Comparison of ENCODE assay signal across 20 cellular contexts in the genomic region with DNA sequence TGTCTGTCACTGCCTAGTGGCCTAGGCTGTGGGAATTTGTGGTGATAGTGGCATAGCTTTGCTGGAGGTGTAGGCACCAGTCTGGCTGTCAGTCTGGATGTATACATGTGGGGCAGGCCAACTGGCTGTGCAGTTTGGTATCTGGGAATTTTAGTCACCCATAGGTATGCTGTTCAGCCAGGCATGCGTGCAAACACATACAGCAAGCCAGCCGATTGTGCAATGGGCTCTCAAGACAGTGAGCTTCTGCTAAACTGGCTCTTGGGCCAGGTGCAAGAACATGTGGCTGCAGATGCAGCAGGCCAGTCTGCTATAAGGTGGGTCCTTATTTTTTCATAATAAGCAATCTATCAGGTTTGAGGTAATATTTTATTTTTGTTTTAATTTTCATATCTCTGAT.
DNase-seq lines count a peak whose midpoint lies in the region; ATAC-seq, FAIRE-seq and TF ChIP-seq lines count a peak whose summit lies in the region.
"Had no signal": no experiment of that assay in that cellular context is flagged by ENCODE, and none has a peak within 500 bp of the region (broad histone marks: within the 10 kb centered on the region; RNA-seq: fewer than 3 reads in every experiment).

No MANE protein-coding gene starts in this region.

- no peaks in the 10 kb centered on the region for H3K4me1 Mint-ChIP-seq in GM23338

- H3K9me2 ChIP-seq in GM23338 (ENCODE audit: insufficient read depth): peaks cover 15% of the 10 kb centered on the region

- H3K36me3 ChIP-seq in GM23338 (ENCODE audit: insufficient read depth): no peaks in the 10 kb centered on the region

- no peak for FAIRE-seq in RCC 7860 (lab: Jason Lieb, UNC)
- FAIRE-seq: A204.1, D721Med, G401.6, GM12892, HTR-8/SVneo had no signal

- H3F3A ChIP-seq in GM23338 (replicated peaks; ENCODE audit: low read depth): no peaks in the 10 kb centered on the region

- 88 to 89% methylated on average over 2 of the region's 2 CpGs for WGBS in lower leg skin, 2 donors

- peak overlapping the region; percentile 36; the same call in 1 of the 2 replicates for H3K27ac Mint-ChIP-seq in GM23338
- H3K27ac Mint-ChIP-seq: CD4-positive, alpha-beta T cell; HFFc6 had no signal

- no peaks in the 10 kb centered on the region for H3K27me3 Mint-ChIP-seq in GM23338 (ENCODE audit: insufficient read depth, low read depth, poor library complexity)
- H3K27me3 Mint-ChIP-seq: CD4-positive, alpha-beta T cell had no signal

- no peaks in the 10 kb centered on the region for H3K79me2 ChIP-seq in GM23338 (replicated peaks; ENCODE audit: insufficient read depth)

- intact Hi-C loops in lower leg skin (cut with DNase I; ENCODE audit: low total_unique reads): no loop called here

- H3K36me3 Mint-ChIP-seq in GM23338 (ENCODE audit: low read depth): no peaks in the 10 kb centered on the region

- no peaks in the 10 kb centered on the region for H3K4me1 ChIP-seq in GM23338 (ENCODE audit: insufficient read depth)
- H3K4me1 ChIP-seq: Caco-2 had no signal

- peaks cover 3% of the 10 kb centered on the region; the same call in 2 of the 3 replicates for H3K9me3 Mint-ChIP-seq in GM23338
- H3K9me3 Mint-ChIP-seq: HFFc6 had no signal

- DNase-seq in GM23338 (ENCODE audit: low spot score) (no peak), RCC 7860 (ENCODE audit: low spot score) (peak; percentile 1), epithelial cell of esophagus (ENCODE audit: low read depth) (peak; percentile 74), hepatic stellate cell (ENCODE audit: low spot score) (no peak), GDM1 (lab: John Stamatoyannopoulos, UW) (no peak), lower leg skin (ENCODE audit: low spot score in 2 of 2) (no peak)
- DNase-seq: ACHN; AML-193; Caco-2; CD4-positive, alpha-beta T cell; GOT3; H7; HFFc6 had no signal

- no peaks in the 10 kb centered on the region for H4K20me1 ChIP-seq in GM23338 (replicated peaks; ENCODE audit: insufficient read depth)

- H3K4me3 ChIP-seq in GM23338 (no peak overlapping the region), epithelial cell of esophagus (ENCODE audit: low read length) (no peak overlapping the region), lower leg skin (ENCODE audit: low read depth, poor library complexity, severe bottlenecking) (no peak overlapping the region)

- H3K4me3 Mint-ChIP-seq in GM23338: no peak overlapping the region
- H3K4me3 Mint-ChIP-seq: CD4-positive, alpha-beta T cell; HFFc6 had no signal

- no peak overlapping the region for H3K27ac ChIP-seq in GM23338 (ENCODE audit: low read depth)
- H3K27ac ChIP-seq: C4-2B had no signal

- no peak for ATAC-seq in GM23338
- ATAC-seq: HCT116 had no signal

- no peak overlapping the region for H3K4me2 ChIP-seq in GM23338

- H2AFZ ChIP-seq in GM23338: no peak overlapping the region

- TF ChIP-seq CTCF in GM23338 (conservative IDR thresholded peaks at IDR 0.05; ENCODE audit: low read depth in 2 of 2) (no peak), epithelial cell of esophagus (IDR thresholded peaks at IDR 0.05; ENCODE audit: insufficient read depth, low read depth, low read length, missing control alignments) (no peak), lower leg skin (IDR thresholded peaks at IDR 0.05) (no peak)

- H3K27me3 ChIP-seq in GM23338 (ENCODE audit: insufficient read depth): no peaks in the 10 kb centered on the region

- no peak for TF ChIP-seq POLR2A in lower leg skin (IDR thresholded peaks at IDR 0.05)

TF ChIP-seq in GM23338, 12 proteins besides CTCF, POLR2A, EP300 and RAD21 (continues in another document):
- TF ChIP-seq EZH2phosphoT487 (IDR thresholded peaks at IDR 0.05; ENCODE audit: unreplicated experiment) (no peak), ZNF331 (CRISPR knock-in tag; IDR thresholded peaks at IDR 0.05; ENCODE audit: low read depth) (no peak), CREB1 (CRISPR knock-in tag; IDR thresholded peaks at IDR 0.05; ENCODE audit: low read depth) (no peak), NANOG (IDR thresholded peaks at IDR 0.05; ENCODE audit: borderline replicate concordance) (no peak), JUNB (IDR thresholded peaks at IDR 0.05; ENCODE audit: unreplicated experiment) (no peak), EZH2 (IDR thresholded peaks at IDR 0.05; ENCODE audit: low read depth, unreplicated experiment) (no peak), POLR2AphosphoS5 (IDR thresholded peaks at IDR 0.05; ENCODE audit: low read depth) (no peak)
- TF ChIP-seq, protein P1, sequence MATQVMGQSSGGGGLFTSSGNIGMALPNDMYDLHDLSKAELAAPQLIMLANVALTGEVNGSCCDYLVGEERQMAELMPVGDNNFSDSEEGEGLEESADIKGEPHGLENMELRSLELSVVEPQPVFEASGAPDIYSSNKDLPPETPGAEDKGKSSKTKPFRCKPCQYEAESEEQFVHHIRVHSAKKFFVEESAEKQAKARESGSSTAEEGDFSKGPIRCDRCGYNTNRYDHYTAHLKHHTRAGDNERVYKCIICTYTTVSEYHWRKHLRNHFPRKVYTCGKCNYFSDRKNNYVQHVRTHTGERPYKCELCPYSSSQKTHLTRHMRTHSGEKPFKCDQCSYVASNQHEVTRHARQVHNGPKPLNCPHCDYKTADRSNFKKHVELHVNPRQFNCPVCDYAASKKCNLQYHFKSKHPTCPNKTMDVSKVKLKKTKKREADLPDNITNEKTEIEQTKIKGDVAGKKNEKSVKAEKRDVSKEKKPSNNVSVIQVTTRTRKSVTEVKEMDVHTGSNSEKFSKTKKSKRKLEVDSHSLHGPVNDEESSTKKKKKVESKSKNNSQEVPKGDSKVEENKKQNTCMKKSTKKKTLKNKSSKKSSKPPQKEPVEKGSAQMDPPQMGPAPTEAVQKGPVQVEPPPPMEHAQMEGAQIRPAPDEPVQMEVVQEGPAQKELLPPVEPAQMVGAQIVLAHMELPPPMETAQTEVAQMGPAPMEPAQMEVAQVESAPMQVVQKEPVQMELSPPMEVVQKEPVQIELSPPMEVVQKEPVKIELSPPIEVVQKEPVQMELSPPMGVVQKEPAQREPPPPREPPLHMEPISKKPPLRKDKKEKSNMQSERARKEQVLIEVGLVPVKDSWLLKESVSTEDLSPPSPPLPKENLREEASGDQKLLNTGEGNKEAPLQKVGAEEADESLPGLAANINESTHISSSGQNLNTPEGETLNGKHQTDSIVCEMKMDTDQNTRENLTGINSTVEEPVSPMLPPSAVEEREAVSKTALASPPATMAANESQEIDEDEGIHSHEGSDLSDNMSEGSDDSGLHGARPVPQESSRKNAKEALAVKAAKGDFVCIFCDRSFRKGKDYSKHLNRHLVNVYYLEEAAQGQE (IDR thresholded peaks at IDR 0.05; ENCODE audit: unreplicated experiment): no peak
- TF ChIP-seq, protein P2, sequence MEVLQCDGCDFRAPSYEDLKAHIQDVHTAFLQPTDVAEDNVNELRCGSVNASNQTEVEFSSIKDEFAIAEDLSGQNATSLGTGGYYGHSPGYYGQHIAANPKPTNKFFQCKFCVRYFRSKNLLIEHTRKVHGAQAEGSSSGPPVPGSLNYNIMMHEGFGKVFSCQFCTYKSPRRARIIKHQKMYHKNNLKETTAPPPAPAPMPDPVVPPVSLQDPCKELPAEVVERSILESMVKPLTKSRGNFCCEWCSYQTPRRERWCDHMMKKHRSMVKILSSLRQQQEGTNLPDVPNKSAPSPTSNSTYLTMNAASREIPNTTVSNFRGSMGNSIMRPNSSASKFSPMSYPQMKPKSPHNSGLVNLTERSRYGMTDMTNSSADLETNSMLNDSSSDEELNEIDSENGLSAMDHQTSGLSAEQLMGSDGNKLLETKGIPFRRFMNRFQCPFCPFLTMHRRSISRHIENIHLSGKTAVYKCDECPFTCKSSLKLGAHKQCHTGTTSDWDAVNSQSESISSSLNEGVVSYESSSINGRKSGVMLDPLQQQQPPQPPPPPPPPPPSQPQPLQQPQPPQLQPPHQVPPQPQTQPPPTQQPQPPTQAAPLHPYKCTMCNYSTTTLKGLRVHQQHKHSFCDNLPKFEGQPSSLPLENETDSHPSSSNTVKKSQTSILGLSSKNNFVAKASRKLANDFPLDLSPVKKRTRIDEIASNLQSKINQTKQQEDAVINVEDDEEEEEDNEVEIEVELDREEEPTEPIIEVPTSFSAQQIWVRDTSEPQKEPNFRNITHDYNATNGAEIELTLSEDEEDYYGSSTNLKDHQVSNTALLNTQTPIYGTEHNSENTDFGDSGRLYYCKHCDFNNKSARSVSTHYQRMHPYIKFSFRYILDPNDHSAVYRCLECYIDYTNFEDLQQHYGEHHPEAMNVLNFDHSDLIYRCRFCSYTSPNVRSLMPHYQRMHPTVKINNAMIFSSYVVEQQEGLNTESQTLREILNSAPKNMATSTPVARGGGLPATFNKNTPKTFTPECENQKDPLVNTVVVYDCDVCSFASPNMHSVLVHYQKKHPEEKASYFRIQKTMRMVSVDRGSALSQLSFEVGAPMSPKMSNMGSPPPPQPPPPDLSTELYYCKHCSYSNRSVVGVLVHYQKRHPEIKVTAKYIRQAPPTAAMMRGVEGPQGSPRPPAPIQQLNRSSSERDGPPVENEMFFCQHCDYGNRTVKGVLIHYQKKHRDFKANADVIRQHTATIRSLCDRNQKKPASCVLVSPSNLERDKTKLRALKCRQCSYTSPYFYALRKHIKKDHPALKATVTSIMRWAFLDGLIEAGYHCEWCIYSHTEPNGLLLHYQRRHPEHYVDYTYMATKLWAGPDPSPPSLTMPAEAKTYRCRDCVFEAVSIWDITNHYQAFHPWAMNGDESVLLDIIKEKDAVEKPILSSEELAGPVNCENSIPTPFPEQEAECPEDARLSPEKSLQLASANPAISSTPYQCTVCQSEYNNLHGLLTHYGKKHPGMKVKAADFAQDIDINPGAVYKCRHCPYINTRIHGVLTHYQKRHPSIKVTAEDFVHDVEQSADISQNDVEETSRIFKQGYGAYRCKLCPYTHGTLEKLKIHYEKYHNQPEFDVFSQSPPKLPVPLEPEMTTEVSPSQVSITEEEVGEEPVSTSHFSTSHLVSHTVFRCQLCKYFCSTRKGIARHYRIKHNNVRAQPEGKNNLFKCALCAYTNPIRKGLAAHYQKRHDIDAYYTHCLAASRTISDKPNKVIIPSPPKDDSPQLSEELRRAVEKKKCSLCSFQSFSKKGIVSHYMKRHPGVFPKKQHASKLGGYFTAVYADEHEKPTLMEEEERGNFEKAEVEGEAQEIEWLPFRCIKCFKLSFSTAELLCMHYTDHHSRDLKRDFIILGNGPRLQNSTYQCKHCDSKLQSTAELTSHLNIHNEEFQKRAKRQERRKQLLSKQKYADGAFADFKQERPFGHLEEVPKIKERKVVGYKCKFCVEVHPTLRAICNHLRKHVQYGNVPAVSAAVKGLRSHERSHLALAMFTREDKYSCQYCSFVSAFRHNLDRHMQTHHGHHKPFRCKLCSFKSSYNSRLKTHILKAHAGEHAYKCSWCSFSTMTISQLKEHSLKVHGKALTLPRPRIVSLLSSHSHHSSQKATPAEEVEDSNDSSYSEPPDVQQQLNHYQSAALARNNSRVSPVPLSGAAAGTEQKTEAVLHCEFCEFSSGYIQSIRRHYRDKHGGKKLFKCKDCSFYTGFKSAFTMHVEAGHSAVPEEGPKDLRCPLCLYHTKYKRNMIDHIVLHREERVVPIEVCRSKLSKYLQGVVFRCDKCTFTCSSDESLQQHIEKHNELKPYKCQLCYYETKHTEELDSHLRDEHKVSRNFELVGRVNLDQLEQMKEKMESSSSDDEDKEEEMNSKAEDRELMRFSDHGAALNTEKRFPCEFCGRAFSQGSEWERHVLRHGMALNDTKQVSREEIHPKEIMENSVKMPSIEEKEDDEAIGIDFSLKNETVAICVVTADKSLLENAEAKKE (CRISPR knock-in tag; IDR thresholded peaks at IDR 0.05): no peak

Comparison
In these comparisons a context has a peak if more than half of its experiments do, and no peak if none do; other contexts are left out.
1. DNase-seq: peak in RCC 7860 (single experiment) and epithelial cell of esophagus (single experiment); none in GM23338 (single experiment), hepatic stellate cell (single experiment), GDM1 (single experiment) and lower leg skin (0 of 2).